9 cellular contexts compared by ENCODE assay signal in genomic region chr2:239267411-239267941, GRCh38.
DNase-seq lines count a peak whose midpoint lies in the region; ATAC-seq, FAIRE-seq and TF ChIP-seq lines count a peak whose summit lies in the region.
"Had no signal": no experiment of that assay in that cellular context is flagged by ENCODE, and none has a peak within 500 bp of the region (broad histone marks: within the 10 kb centered on the region; RNA-seq: fewer than 3 reads in every experiment).

No MANE protein-coding gene starts in this region.

- no peaks in the 10 kb centered on the region for H3K36me3 ChIP-seq in gastrocnemius medialis

- peak; percentile 16 to 39 for TF ChIP-seq POLR2A in gastrocnemius medialis (IDR thresholded peaks at IDR 0.05)

- DNase-seq in RCC 7860 (ENCODE audit: low spot score) (peak; percentile 60), foreskin melanocyte (peak; percentile 93), gastrocnemius medialis (peak in 1 of 2 donors; percentile 73), NCI-H1048 (lab: John Stamatoyannopoulos, UW) (no peak), DMS 273 treated with DMSO at 0.1 percent for 48 hours (lab: John Stamatoyannopoulos, UW) (no peak)
- DNase-seq in activated T-helper 1 cell treated with anti-CD3 and anti-CD28 coated beads, Interleukin-2, amount 50 U/mL, for 16 hours (ENCODE audit: low read depth in 1 of 2, low spot score in 1 of 2): peak; percentile 79 to 85

- TF ChIP-seq CTCF in gastrocnemius medialis (IDR thresholded peaks at IDR 0.05 in 4 of 5, conservative IDR thresholded peaks at IDR 0.05 in 1 of 5): peak in 3 of 5 experiments; percentile 16 to 50 (median 42)

- H3K9me3 ChIP-seq in gastrocnemius medialis: no peaks in the 10 kb centered on the region

- FAIRE-seq in RCC 7860 (lab: Jason Lieb, UNC): no peak
- FAIRE-seq: islet of Langerhans had no signal

- ATAC-seq in GM18511 (IDR thresholded peaks at IDR 0.05; ENCODE audit: unreplicated experiment): peak; percentile 97
- peak; percentile 91 for ATAC-seq in HG02973 (IDR thresholded peaks at IDR 0.05; ENCODE audit: unreplicated experiment)
- peak; percentile 14 to 49 for ATAC-seq in gastrocnemius medialis

- peak overlapping the region in 3 of 4 donors; percentile 11 to 22 (median 19) for H3K4me3 ChIP-seq in gastrocnemius medialis

- H3K27ac ChIP-seq in gastrocnemius medialis: peak overlapping the region; percentile 94 to 99 (median 98)

- intact Hi-C loops in gastrocnemius medialis (cut with DNase I; ENCODE audit: low total_unique reads): loop anchor here (5.0 kb wide), 1 partner anchor 130 kb away; no protein-coding TSS in a partner anchor

- in situ Hi-C loops in gastrocnemius medialis (cut with MboI; ENCODE audit: low sequenced_read_pairs in 4 of 4): no loop called here

- no peaks in the 10 kb centered on the region for H3K27me3 ChIP-seq in gastrocnemius medialis

- peaks cover 90 to 99% of the 10 kb centered on the region in 2 donors for H3K4me1 ChIP-seq in gastrocnemius medialis

Comparison
In these comparisons a context has a peak if more than half of its experiments do, and no peak if none do; other contexts are left out.
1. ATAC-seq: peak in every context shown above with its lines; median percentile 97 in GM18511; 91 in HG02973; 32 in gastrocnemius medialis.
2. DNase-seq: peak in RCC 7860 (single experiment), activated T-helper 1 cell treated with anti-CD3 and anti-CD28 coated beads, Interleukin-2, amount 50 U/mL, for 16 hours (2 of 2) and foreskin melanocyte (single experiment); none in NCI-H1048 (single experiment) and DMS 273 treated with DMSO at 0.1 percent for 48 hours (single experiment).